9 cellular contexts compared by ENCODE assay signal in genomic region chr10:13816195-13816926, GRCh38.
DNase-seq lines count a peak whose midpoint lies in the region; TF ChIP-seq lines count a peak whose summit lies in the region.
"Had no signal": no experiment of that assay in that cellular context is flagged by ENCODE, and none has a peak within 500 bp of the region (broad histone marks: within the 10 kb centered on the region; RNA-seq: fewer than 3 reads in every experiment).

No MANE protein-coding gene starts in this region.

- DNase-seq in AG09309 (ENCODE audit: low read depth): peak; percentile 38
- DNase-seq in NCI-H2227 treated with DMSO at 0.1 percent for 48 hours (lab: John Stamatoyannopoulos, UW): peak; percentile 75
- no peak for DNase-seq in coronary artery (ENCODE audit: low spot score)
- peak; percentile 83 for DNase-seq in medulla oblongata (ENCODE audit: extremely low spot score)
- no peak for DNase-seq in stimulated activated CD4-positive, alpha-beta T cell treated with anti-CD3 and anti-CD28 coated beads, Interleukin-4, amount 100 ng/mL, for 4 hours
- no peak for DNase-seq in GM13977 (ENCODE audit: low spot score)
- DNase-seq in kidney glomerular epithelial cell (lab: John Stamatoyannopoulos, UW): no peak
- no peak for DNase-seq in SW 1271 (lab: John Stamatoyannopoulos, UW)
- DNase-seq: activated CD4-positive, alpha-beta memory T cell treated with anti-CD3 and anti-CD28 coated beads for 36 hours had no signal

- in situ Hi-C loops in GM13977 (cut with MboI; ENCODE audit: low pct_unique_long_range_greater_than_20kb, low sequenced_read_pairs, unreplicated experiment): no loop called here

- H3K4me3 ChIP-seq in AG09309 (ENCODE audit: control insufficient read depth, low read depth, low read length) (no peak overlapping the region), coronary artery (no peak overlapping the region)

- peak overlapping the region; percentile 46 to 55 for H3K27ac ChIP-seq in coronary artery

- no peak for TF ChIP-seq CTCF in AG09309 (IDR thresholded peaks at IDR 0.05; ENCODE audit: control insufficient read depth, insufficient read depth, low read depth, low read length, missing control alignments)
- TF ChIP-seq CTCF in coronary artery (IDR thresholded peaks at IDR 0.05): no peak
- TF ChIP-seq CTCF in GM13977 (IDR thresholded peaks at IDR 0.05; ENCODE audit: extremely low read depth, insufficient read depth, missing control alignments): no peak

Comparison
In these comparisons a context has a peak if more than half of its experiments do, and no peak if none do; other contexts are left out.
1. DNase-seq: peak in AG09309 (single experiment), NCI-H2227 treated with DMSO at 0.1 percent for 48 hours (single experiment) and medulla oblongata (single experiment); none in coronary artery (single experiment), stimulated activated CD4-positive, alpha-beta T cell treated with anti-CD3 and anti-CD28 coated beads, Interleukin-4, amount 100 ng/mL, for 4 hours (0 of 2), GM13977 (single experiment), kidney glomerular epithelial cell (single experiment) and SW 1271 (0 of 2).